25 cellular contexts compared by ENCODE assay signal in the genomic region with DNA sequence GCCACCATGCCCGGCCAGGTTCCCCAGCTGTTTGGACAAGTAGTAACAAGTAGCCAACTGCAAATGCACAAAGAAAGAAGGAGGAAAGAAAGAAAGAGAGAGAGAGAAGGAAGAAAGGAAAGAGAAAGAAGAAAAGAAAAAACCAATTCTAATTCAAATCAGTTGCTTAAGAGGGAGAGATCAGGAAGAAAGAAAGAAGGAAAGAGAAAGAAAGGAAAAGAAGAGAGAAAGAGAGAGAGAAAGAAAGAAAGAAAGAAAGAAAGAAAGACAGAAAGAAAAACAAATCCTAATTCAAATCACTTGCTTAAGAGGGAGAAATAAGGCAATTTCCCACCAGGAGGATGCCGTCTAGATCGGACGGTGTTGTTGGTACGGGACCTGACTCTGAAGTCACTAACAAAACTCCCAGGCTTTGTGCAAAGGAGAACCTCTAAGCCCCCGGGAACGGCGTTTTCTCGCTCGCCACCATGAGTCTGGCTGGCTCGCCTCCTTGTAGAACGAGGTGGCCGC.
DNase-seq lines count a peak whose midpoint lies in the region; ATAC-seq, FAIRE-seq and TF ChIP-seq lines count a peak whose summit lies in the region.
"Had no signal": no experiment of that assay in that cellular context is flagged by ENCODE, and none has a peak within 500 bp of the region (broad histone marks: within the 10 kb centered on the region; RNA-seq: fewer than 3 reads in every experiment).

No MANE protein-coding gene starts in this region.

- H3K36me3 Mint-ChIP-seq in WTC11: peaks cover 5% of the 10 kb centered on the region; the same call in 1 of the 2 replicates
- peaks cover 11% of the 10 kb centered on the region for H3K36me3 Mint-ChIP-seq in glutamatergic neuron (ENCODE audit: unreplicated experiment)

- TF ChIP-seq EP300 in A549 (IDR thresholded peaks at IDR 0.05): no peak

- H3K4me1 Mint-ChIP-seq in WTC11 (peaks cover 19% of the 10 kb centered on the region), glutamatergic neuron (ENCODE audit: low read depth, unreplicated experiment) (no peaks in the 10 kb centered on the region)

- 41% methylated on average over 13 of the region's 13 CpGs for WGBS in A549 (ENCODE audit: missing lambda C conversion rate)
- WGBS in neuronal stem cell (ENCODE audit: extremely low coverage in 2 of 2, insufficient read length in 2 of 2, insufficient replicate concordance in 1 of 2), 2 donors: no CpG with 5 or more reads among the region's 13 CpGs

- H3K4me3 Mint-ChIP-seq in WTC11 (no peak overlapping the region), glutamatergic neuron (ENCODE audit: unreplicated experiment) (no peak overlapping the region)
- H3K4me3 Mint-ChIP-seq: CD4-positive, alpha-beta T cell had no signal

- TF ChIP-seq CTCF in A549 (IDR thresholded peaks at IDR 0.05): no peak
- TF ChIP-seq CTCF in WTC11 (IDR thresholded peaks at IDR 0.05): no peak
- TF ChIP-seq CTCF in glutamatergic neuron (IDR thresholded peaks at IDR 0.05; ENCODE audit: partially characterized antibody, unreplicated experiment): no peak

- H3K36me3 ChIP-seq in neuronal stem cell (replicated peaks in 1 of 2; ENCODE audit: control insufficient read depth in 2 of 2, insufficient read depth in 2 of 2, low read length in 2 of 2): no peaks in the 10 kb centered on the region
- H3K36me3 ChIP-seq: BLaER1 treated with 17β-estradiol and CSF1 and Interleukin-3, amounts not matched to agents 10 nM and 100 nM had no signal

- H3K14ac ChIP-seq in neuronal stem cell (ENCODE audit: low read length): no peak overlapping the region

- TF ChIP-seq POLR2A in A549 (IDR thresholded peaks at IDR 0.05; ENCODE audit: low read length): no peak

- H3K4me3 ChIP-seq in A549: no peak overlapping the region
- no peak overlapping the region for H3K4me3 ChIP-seq in neuronal stem cell (ENCODE audit: low read length in 2 of 2)
- H3K4me3 ChIP-seq: BLaER1 treated with 17β-estradiol and CSF1 and Interleukin-3, amounts not matched to agents 10 nM and 100 nM had no signal

- CTCF ChIA-PET in A549 (lab: Yijun Ruan, JAX): no interaction called here
- CTCF ChIA-PET in WTC11 (lab: Charles Lee): no interaction called here

- H3K79me1 ChIP-seq in neuronal stem cell (ENCODE audit: low read depth, low read length): no peaks in the 10 kb centered on the region

- H2BK5ac ChIP-seq in neuronal stem cell (ENCODE audit: low read length): no peak overlapping the region

- FAIRE-seq in A549 (lab: Jason Lieb, UNC): no peak
- FAIRE-seq: A204.1, GM12892, GM19239, H54 had no signal

- H3K27ac Mint-ChIP-seq in WTC11: peak overlapping the region; percentile 39; the same call in 1 of the 2 replicates
- H3K27ac Mint-ChIP-seq in glutamatergic neuron (ENCODE audit: unreplicated experiment): no peak overlapping the region
- H3K27ac Mint-ChIP-seq: CD4-positive, alpha-beta T cell had no signal

- H3K27me3 ChIP-seq in neuronal stem cell (ENCODE audit: control insufficient read depth in 3 of 3, insufficient read depth in 3 of 3, low read depth in 1 of 3, low read length in 3 of 3): peaks cover 0 to 5% (median 0%) of the 10 kb centered on the region in 3 experiments
- H3K27me3 ChIP-seq: BLaER1 treated with 17β-estradiol and CSF1 and Interleukin-3, amounts not matched to agents 10 nM and 100 nM had no signal

- TF ChIP-seq RAD21 in A549 (conservative IDR thresholded peaks at IDR 0.05 in 1 of 2, IDR thresholded peaks at IDR 0.05 in 1 of 2): no peak

- H3K9me3 ChIP-seq in A549: no peaks in the 10 kb centered on the region
- no peaks in the 10 kb centered on the region for H3K9me3 ChIP-seq in neuronal stem cell (replicated peaks in 1 of 2; ENCODE audit: control insufficient read depth in 2 of 2, insufficient read depth in 1 of 2, low read depth in 1 of 2, low read length in 2 of 2)

- no peak overlapping the region for H3K4ac ChIP-seq in neuronal stem cell (ENCODE audit: low read length)

- H3K27ac ChIP-seq in A549 (no peak overlapping the region), neuronal stem cell (replicated peaks; ENCODE audit: low read length) (no peak overlapping the region)
- H3K27ac ChIP-seq: BLaER1 treated with 17β-estradiol and CSF1 and Interleukin-3, amounts not matched to agents 10 nM and 100 nM; KMS-11 had no signal

- H3K4me2 ChIP-seq in A549 (peak overlapping the region; percentile 40), neuronal stem cell (ENCODE audit: insufficient read depth, low read length, poor library complexity, severe bottlenecking) (no peak overlapping the region)
- H3K4me2 ChIP-seq: BLaER1 treated with 17β-estradiol and CSF1 and Interleukin-3, amounts not matched to agents 10 nM and 100 nM; KMS-11 had no signal

- no peak overlapping the region for H2BK120ac ChIP-seq in neuronal stem cell (ENCODE audit: low read depth, low read length)

- no peak overlapping the region for H3K18ac ChIP-seq in neuronal stem cell (ENCODE audit: low read length)

- DNase-seq in A549 (ENCODE audit: low read depth in 1 of 2, low spot score in 1 of 2) (no peak), ELF-1 (ENCODE audit: low read depth, low spot score) (peak; percentile 32), WTC11 (ENCODE audit: low spot score) (no peak), neuronal stem cell (ENCODE audit: low spot score) (no peak), glutamatergic neuron (no peak), NCI-H2196 (lab: John Stamatoyannopoulos, UW; ENCODE audit: unreplicated experiment) (no peak)
- DNase-seq: AML-193; CD4-positive, alpha-beta T cell; COR-L47; EL; IMR-90; MM.1S; NCI-H2029; NCI-H226; NCI-H510A; NCI-H69; RPMI8226; SHP77 had no signal

- no peak overlapping the region for H2BK15ac ChIP-seq in neuronal stem cell (ENCODE audit: low read length)

- no peak overlapping the region for H4K91ac ChIP-seq in neuronal stem cell (ENCODE audit: low read depth, low read length, poor library complexity)

- no peak overlapping the region for H4K8ac ChIP-seq in neuronal stem cell (ENCODE audit: low read depth, low read length)

- POLR2A ChIA-PET in A549 (lab: Yijun Ruan, JAX) (no interaction called here), WTC11 (lab: Charles Lee) (no interaction called here)

- ATAC-seq in A549 (peak; percentile 13 to 61; a peak in 2 of 6 replicates), WTC11 (no peak), HG02610 (IDR thresholded peaks at IDR 0.05; ENCODE audit: unreplicated experiment) (no peak)

- H3K4me1 ChIP-seq in A549 (0 out of 3 replicates have a peak, but pooled peaks cover 4% of the 10 kb centered on the region), neuronal stem cell (ENCODE audit: control insufficient read depth in 2 of 2, insufficient read depth in 1 of 2, low read depth in 1 of 2, low read length in 2 of 2) (no peaks in the 10 kb centered on the region)
- H3K4me1 ChIP-seq: BLaER1 treated with 17β-estradiol and CSF1 and Interleukin-3, amounts not matched to agents 10 nM and 100 nM had no signal

- no peak overlapping the region for H2AK5ac ChIP-seq in neuronal stem cell (ENCODE audit: low read depth, low read length)

- no peak overlapping the region for H3K23ac ChIP-seq in neuronal stem cell (ENCODE audit: low read depth, low read length, poor library complexity)

- peak overlapping the region; percentile 9 for H2AFZ ChIP-seq in neuronal stem cell (ENCODE audit: low read length)

- H3K27me3 Mint-ChIP-seq in WTC11 (ENCODE audit: low read depth) (peaks cover 7% of the 10 kb centered on the region; the same call in 1 of the 2 replicates), glutamatergic neuron (ENCODE audit: unreplicated experiment) (peaks cover 4% of the 10 kb centered on the region)
- H3K27me3 Mint-ChIP-seq: CD4-positive, alpha-beta T cell had no signal

- no peak overlapping the region for H2BK12ac ChIP-seq in neuronal stem cell (ENCODE audit: low read length)

- H3K9me3 Mint-ChIP-seq in WTC11: peaks cover 7% of the 10 kb centered on the region
- no peaks in the 10 kb centered on the region for H3K9me3 Mint-ChIP-seq in glutamatergic neuron (ENCODE audit: unreplicated experiment)

- no peak overlapping the region for H3K9ac ChIP-seq in neuronal stem cell (ENCODE audit: low read depth, low read length, poor library complexity)
- H3K9ac ChIP-seq: BLaER1 treated with 17β-estradiol and CSF1 and Interleukin-3, amounts not matched to agents 10 nM and 100 nM; KMS-11 had no signal

TF ChIP-seq in A549, 52 proteins besides CTCF, POLR2A, EP300 and RAD21 (continues in another document):
- TF ChIP-seq NR3C1 (IDR thresholded peaks at IDR 0.05): no peak
- TF ChIP-seq ESRRA (IDR thresholded peaks at IDR 0.05; ENCODE audit: borderline replicate concordance, low read length): no peak
- no peak for TF ChIP-seq RARB (CRISPR knock-in tag; IDR thresholded peaks at IDR 0.05)
- TF ChIP-seq SREBF2 (IDR thresholded peaks at IDR 0.05): no peak
- TF ChIP-seq, protein P1, sequence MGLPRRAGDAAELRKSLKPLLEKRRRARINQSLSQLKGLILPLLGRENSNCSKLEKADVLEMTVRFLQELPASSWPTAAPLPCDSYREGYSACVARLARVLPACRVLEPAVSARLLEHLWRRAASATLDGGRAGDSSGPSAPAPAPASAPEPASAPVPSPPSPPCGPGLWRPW (IDR thresholded peaks at IDR 0.05): no peak

TF ChIP-seq in WTC11, 78 proteins besides CTCF, POLR2A, EP300 and RAD21 (continues in another document):
- TF ChIP-seq, protein P2, sequence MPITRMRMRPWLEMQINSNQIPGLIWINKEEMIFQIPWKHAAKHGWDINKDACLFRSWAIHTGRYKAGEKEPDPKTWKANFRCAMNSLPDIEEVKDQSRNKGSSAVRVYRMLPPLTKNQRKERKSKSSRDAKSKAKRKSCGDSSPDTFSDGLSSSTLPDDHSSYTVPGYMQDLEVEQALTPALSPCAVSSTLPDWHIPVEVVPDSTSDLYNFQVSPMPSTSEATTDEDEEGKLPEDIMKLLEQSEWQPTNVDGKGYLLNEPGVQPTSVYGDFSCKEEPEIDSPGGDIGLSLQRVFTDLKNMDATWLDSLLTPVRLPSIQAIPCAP (CRISPR knock-in tag; IDR thresholded peaks at IDR 0.05): no peak
- TF ChIP-seq, protein P3, sequence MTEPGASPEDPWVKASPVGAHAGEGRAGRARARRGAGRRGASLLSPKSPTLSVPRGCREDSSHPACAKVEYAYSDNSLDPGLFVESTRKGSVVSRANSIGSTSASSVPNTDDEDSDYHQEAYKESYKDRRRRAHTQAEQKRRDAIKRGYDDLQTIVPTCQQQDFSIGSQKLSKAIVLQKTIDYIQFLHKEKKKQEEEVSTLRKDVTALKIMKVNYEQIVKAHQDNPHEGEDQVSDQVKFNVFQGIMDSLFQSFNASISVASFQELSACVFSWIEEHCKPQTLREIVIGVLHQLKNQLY (CRISPR knock-in tag; IDR thresholded peaks at IDR 0.05): no peak
- no peak for TF ChIP-seq JAZF1 (CRISPR knock-in tag; IDR thresholded peaks at IDR 0.05)

Comparison
In these comparisons a context has a peak if more than half of its experiments do, and no peak if none do; other contexts are left out.
1. ATAC-seq: peak in A549 (2 of 2); none in WTC11 (single experiment) and HG02610 (single experiment).